In genomic region chr2:141591787-141592186, GRCh38 we compare ENCODE assay signal across 33 cellular contexts.
"Had no signal": no experiment of that assay in that cellular context is flagged by ENCODE, and none has a peak within 500 bp of the region (broad histone marks: within the 10 kb centered on the region; RNA-seq: fewer than 3 reads in every experiment).

No MANE protein-coding gene starts in this region.

- H3K9me3 ChIP-seq: MG63 had no signal

- DNase-seq: Karpas-422, Kasumi-1, MG63, MM.1S, NCI-H1048, NCI-H1092, NCI-H1092 treated with DMSO at 0.1 percent for 48 hours, NCI-H1105, NCI-H1105 treated with DMSO at 0.1 percent for 48 hours, NCI-H1417, NCI-H1417 treated with DMSO at 0.1 percent for 48 hours, NCI-H1436, NCI-H1436 treated with DMSO at 0.1 percent for 48 hours, NCI-H146, NCI-H1694, NCI-H1694 treated with DMSO at 0.1 percent for 48 hours, NCI-H187, NCI-H187 treated with DMSO at 0.1 percent for 48 hours, NCI-H1930, NCI-H2029, NCI-H2029 treated with DMSO at 0.1 percent for 48 hours, NCI-H2081, NCI-H2081 treated with DMSO at 0.1 percent for 48 hours, NCI-H2107, NCI-H2171, NCI-H2171 treated with DMSO at 0.1 percent for 48 hours, NCI-H2227 treated with DMSO at 0.1 percent for 48 hours, NCI-H226, NCI-H345, NCI-H446, NCI-H446 treated with DMSO at 0.1 percent for 48 hours, NCI-H510A had no signal

- H3K4me3 ChIP-seq: MG63 had no signal

- H3K4me2 ChIP-seq: KMS-11 had no signal

- H3K9ac ChIP-seq: KMS-11 had no signal

- H3K27me3 ChIP-seq: MG63 had no signal

- H3K27ac ChIP-seq: KMS-11 had no signal

- H3K36me3 ChIP-seq: MG63 had no signal
